In the genomic region with DNA sequence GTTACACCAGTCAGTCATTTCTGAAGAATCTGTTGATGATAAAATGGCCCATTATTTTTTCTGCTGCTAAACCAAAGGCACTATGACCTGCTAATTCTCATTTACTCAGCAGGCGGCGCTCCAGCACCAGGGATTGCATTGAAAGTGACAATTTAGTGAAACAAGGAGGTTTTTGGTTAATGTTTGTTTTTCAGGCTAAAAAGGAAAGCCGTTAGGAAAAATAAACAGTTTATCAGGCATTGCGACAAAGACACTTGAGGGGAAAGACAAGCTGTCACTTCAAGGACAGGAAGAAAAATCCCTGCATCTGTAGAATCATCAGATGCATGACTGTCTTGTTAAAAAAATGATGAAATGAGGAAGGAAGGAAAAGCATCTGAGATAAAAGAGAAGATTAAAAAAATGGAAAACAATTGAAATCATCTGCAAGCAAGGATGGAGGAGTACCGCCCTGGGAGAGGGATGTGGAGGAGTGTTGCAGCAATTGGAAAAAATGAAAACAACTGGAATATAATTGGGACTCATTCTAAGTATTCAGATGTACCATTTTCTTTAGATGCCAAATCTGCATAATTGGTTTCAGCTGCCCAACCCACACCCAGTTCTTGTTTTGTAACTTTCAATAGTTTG, we compare ENCODE assay signal across 8 cellular contexts. TPM values are rescaled to one million over a fixed set of nuclear protein-coding genes. Genes with fewer than 3 reads are reported as not detected.
DNase-seq lines count a peak whose midpoint lies in the region; ATAC-seq and TF ChIP-seq lines count a peak whose summit lies in the region.

No MANE protein-coding gene starts in this region.

- peaks cover 8% of the 10 kb centered on the region for H3K27me3 Mint-ChIP-seq in activated naive CD4-positive, alpha-beta T cell treated with anti-CD3 and anti-CD28 coated beads for 36 hours (ENCODE audit: low read depth)

- H3K4me3 ChIP-seq in Peyer's patch (no peak overlapping the region), cardiac muscle cell (no peak overlapping the region)

- H3K27me3 ChIP-seq in Peyer's patch (no peaks in the 10 kb centered on the region), cardiac muscle cell (no peaks in the 10 kb centered on the region)

- H3K27ac Mint-ChIP-seq in activated naive CD4-positive, alpha-beta T cell treated with anti-CD3 and anti-CD28 coated beads for 36 hours = no peak overlapping the region

- H3K4me1 Mint-ChIP-seq in activated naive CD4-positive, alpha-beta T cell treated with anti-CD3 and anti-CD28 coated beads for 36 hours (ENCODE audit: low read depth) = peaks cover 8% of the 10 kb centered on the region

- H3K27ac ChIP-seq in Peyer's patch = no peak overlapping the region
- no peak overlapping the region for H3K27ac ChIP-seq in cardiac muscle cell

- no peaks in the 10 kb centered on the region for H3K36me3 Mint-ChIP-seq in activated naive CD4-positive, alpha-beta T cell treated with anti-CD3 and anti-CD28 coated beads for 36 hours (ENCODE audit: low read depth)

- peaks cover 4% of the 10 kb centered on the region for H3K9me3 Mint-ChIP-seq in activated naive CD4-positive, alpha-beta T cell treated with anti-CD3 and anti-CD28 coated beads for 36 hours

- TF ChIP-seq CTCF in Peyer's patch (IDR thresholded peaks at IDR 0.05) = peak; percentile 28 to 96 (median 80)
- peak; percentile 94 for TF ChIP-seq CTCF in cardiac muscle cell (IDR thresholded peaks at IDR 0.05; ENCODE audit: low read depth, low read length)

- no peaks in the 10 kb centered on the region for H3K36me3 ChIP-seq in Peyer's patch
- H3K36me3 ChIP-seq in cardiac muscle cell = no peaks in the 10 kb centered on the region

- H3K9me3 ChIP-seq in Peyer's patch (no peaks in the 10 kb centered on the region), cardiac muscle cell (ENCODE audit: low read depth) (no peaks in the 10 kb centered on the region)

- H3K4me3 Mint-ChIP-seq in activated naive CD4-positive, alpha-beta T cell treated with anti-CD3 and anti-CD28 coated beads for 36 hours = no peak overlapping the region

- CTCF ChIA-PET in activated naive CD4-positive, alpha-beta T cell treated with anti-CD3 and anti-CD28 coated beads for 36 hours (lab: Charles Lee) = interaction anchor here (0.5 to 2.0 kb wide), 12 partner anchors 21 to 681 kb away, joined by 3 to 10 read pairs (median 4); no protein-coding TSS in a partner anchor

- peak; percentile 77 for ATAC-seq in HG03354 (IDR thresholded peaks at IDR 0.05; ENCODE audit: poor library complexity, severe bottlenecking, unreplicated experiment)

- intact Hi-C loops in activated naive CD4-positive, alpha-beta T cell treated with anti-CD3 and anti-CD28 coated beads for 36 hours (cut with micrococcal nuclease) = loop anchor here (1.0 to 2.0 kb wide), 5 partner anchors 110 to 686 kb away; no protein-coding TSS in a partner anchor

- TF ChIP-seq POLR2A in Peyer's patch (IDR thresholded peaks at IDR 0.05) = no peak

- DNase-seq in NCI-H1417 (lab: John Stamatoyannopoulos, UW) (peak; percentile 28 to 67 (median 46)), NCI-H1417 treated with DMSO at 0.1 percent for 48 hours (lab: John Stamatoyannopoulos, UW) (no peak), Peyer's patch (peak; percentile 63 to 87 (median 63)), cardiac muscle cell (ENCODE audit: low read depth in 1 of 2, low spot score in 1 of 2) (peak; percentile 57 to 75), putamen (ENCODE audit: low spot score) (peak; percentile 75), cerebellar nuclear complex (lab: John Stamatoyannopoulos, UW) (no peak)
- peak; percentile 88 for DNase-seq in activated naive CD4-positive, alpha-beta T cell treated with anti-CD3 and anti-CD28 coated beads for 36 hours

- H3K4me1 ChIP-seq in Peyer's patch (no peaks in the 10 kb centered on the region), cardiac muscle cell (ENCODE audit: low read depth) (peaks cover 9% of the 10 kb centered on the region)

RNA-seq across cellular contexts. Expression of a gene that starts 54.0 kb away (rescaled TPM):
- total RNA-seq in Peyer's patch (10 to 100 TPM; 23.8 to 29.7 (median 25.1) TPM), cardiac muscle cell (11.9 and 18.8 TPM in 2 replicates)
- 1 to 10 TPM; 6.0 to 7.0 TPM for total RNA-seq in activated naive CD4-positive, alpha-beta T cell treated with anti-CD3 and anti-CD28 coated beads for 36 hours
- 12.5 and 26.9 TPM in 2 replicates for polyA plus RNA-seq in cardiac muscle cell

Comparison
In these comparisons a context has a peak if more than half of its experiments do, and no peak if none do; other contexts are left out.
1. DNase-seq: peak in NCI-H1417 (3 of 3), Peyer's patch (3 of 3), activated naive CD4-positive, alpha-beta T cell treated with anti-CD3 and anti-CD28 coated beads for 36 hours (single experiment), cardiac muscle cell (2 of 2) and putamen (single experiment); none in NCI-H1417 treated with DMSO at 0.1 percent for 48 hours (single experiment) and cerebellar nuclear complex (0 of 2).